In the genomic region with DNA sequence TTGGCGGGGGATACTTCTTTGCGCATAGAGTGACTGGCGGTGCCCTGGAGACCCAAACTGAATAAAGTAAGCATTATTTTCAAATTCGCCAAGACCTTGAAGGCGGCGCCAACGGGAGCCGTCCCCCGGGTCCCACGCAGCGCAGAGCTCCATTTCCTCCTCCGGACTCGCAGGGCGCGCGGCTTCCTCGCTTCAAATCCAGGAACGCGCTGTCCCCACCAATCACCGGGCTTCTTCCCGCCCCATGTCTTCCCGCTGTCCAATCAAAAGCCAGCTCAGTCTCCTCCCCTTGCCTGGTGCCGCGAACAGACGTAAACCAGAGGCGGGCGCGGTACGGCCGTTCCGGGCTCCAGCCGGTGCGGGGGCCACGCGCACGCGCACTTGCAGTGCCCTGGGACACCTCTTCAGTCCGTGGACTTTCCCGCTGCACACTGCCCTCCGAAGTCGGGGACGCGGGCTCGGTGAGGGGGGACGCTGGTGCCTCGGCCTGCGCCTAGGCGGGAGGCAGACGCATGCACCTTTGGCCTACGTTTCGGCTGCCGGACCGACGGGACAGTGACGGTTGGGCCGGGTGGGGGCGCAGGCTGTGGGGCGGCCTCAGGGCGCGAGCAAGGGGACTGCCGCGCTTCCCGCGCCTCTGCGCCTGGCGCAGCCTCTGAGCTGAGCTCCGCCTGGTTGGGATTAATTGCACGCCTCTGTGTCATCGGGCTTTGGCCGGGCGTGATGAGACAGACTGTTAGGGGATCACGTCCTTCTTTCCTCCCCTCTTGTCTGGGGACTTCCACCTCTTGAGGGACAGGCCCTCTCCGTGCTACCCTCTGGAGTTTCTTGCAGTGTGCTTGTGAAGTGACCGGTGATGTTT, we compare ENCODE assay signal across 8 cellular contexts. TPM values are rescaled to one million over a fixed set of nuclear protein-coding genes. Genes with fewer than 3 reads are reported as not detected.
DNase-seq lines count a peak whose midpoint lies in the region; ATAC-seq and TF ChIP-seq lines count a peak whose summit lies in the region.

A gene with protein sequence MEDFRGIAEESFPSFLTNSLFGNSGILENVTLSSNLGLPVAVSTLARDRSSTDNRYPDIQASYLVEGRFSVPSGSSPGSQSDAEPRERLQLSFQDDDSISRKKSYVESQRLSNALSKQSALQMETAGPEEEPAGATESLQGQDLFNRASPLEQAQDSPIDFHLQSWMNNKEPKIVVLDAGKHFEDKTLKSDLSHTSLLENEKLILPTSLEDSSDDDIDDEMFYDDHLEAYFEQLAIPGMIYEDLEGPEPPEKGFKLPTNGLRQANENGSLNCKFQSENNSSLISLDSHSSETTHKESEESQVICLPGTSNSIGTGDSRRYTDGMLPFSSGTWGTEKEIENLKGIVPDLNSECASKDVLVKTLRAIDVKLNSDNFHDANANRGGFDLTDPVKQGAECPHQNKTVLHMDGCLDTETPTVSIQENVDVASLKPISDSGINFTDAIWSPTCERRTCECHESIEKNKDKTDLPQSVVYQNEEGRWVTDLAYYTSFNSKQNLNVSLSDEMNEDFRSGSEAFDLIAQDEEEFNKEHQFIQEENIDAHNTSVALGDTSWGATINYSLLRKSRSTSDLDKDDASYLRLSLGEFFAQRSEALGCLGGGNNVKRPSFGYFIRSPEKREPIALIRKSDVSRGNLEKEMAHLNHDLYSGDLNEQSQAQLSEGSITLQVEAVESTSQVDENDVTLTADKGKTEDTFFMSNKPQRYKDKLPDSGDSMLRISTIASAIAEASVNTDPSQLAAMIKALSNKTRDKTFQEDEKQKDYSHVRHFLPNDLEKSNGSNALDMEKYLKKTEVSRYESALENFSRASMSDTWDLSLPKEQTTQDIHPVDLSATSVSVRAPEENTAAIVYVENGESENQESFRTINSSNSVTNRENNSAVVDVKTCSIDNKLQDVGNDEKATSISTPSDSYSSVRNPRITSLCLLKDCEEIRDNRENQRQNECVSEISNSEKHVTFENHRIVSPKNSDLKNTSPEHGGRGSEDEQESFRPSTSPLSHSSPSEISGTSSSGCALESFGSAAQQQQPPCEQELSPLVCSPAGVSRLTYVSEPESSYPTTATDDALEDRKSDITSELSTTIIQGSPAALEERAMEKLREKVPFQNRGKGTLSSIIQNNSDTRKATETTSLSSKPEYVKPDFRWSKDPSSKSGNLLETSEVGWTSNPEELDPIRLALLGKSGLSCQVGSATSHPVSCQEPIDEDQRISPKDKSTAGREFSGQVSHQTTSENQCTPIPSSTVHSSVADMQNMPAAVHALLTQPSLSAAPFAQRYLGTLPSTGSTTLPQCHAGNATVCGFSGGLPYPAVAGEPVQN (N-terminal part only) (plus strand): TSS at position 386 of the 862 bp plus-strand sequence. CDS start 8,063 bp downstream, outside the sequence.

- CTCF ChIA-PET in activated B cell treated with CpG ODN at 0.5 μM for 24 hours (lab: Charles Lee), result interaction anchor here (0.6 to 2.2 kb wide), 3 partner anchors 20 to 168 kb away, joined by 3 to 9 read pairs (median 3); a partner anchor contains a TSS

- H3K36me3 Mint-ChIP-seq in activated B cell treated with CpG ODN at 0.5 μM for 24 hours (ENCODE audit: low read depth), result peaks cover 18% of the 10 kb centered on the region

- peak within 1 kb of the TSS; percentile 70 to 96 (median 92) for H3K27ac ChIP-seq in spleen

- H3K4me3 ChIP-seq in spleen, result peak within 1 kb of the TSS; percentile 73 to 99 (median 97)

- POLR2A ChIA-PET in activated B cell treated with CpG ODN at 0.5 μM for 24 hours (lab: Charles Lee), result interaction anchor here (0.6 to 2.9 kb wide), 24 partner anchors 13 to 1083 kb away, joined by 3 to 41 read pairs (median 4); a partner anchor contains a TSS

- H3K4me1 ChIP-seq in spleen, result peaks cover 11 to 53% (median 27%) of the 10 kb centered on the region in 6 donors

- no peaks in the 10 kb centered on the region for H3K27me3 ChIP-seq in spleen (replicated peaks in 1 of 7)

- WGBS in spleen, 5 donors, result 0% methylated on average over 12 to 74 of the region's 74 CpGs

- no peaks in the 10 kb centered on the region for H3K9me3 ChIP-seq in spleen

- peak; percentile 79 for ATAC-seq in HG03196 (IDR thresholded peaks at IDR 0.05; ENCODE audit: unreplicated experiment)
- peak; percentile 96 for ATAC-seq in activated B cell treated with CpG ODN at 0.5 μM for 24 hours (ENCODE audit: low read depth)

- peak within 1 kb of the TSS; percentile 93 for H3K4me3 Mint-ChIP-seq in activated B cell treated with CpG ODN at 0.5 μM for 24 hours

- in situ Hi-C loops in GM18951 (cut with MboI; ENCODE audit: low sequenced_read_pairs, unreplicated experiment), result no loop called here

- TF ChIP-seq CTCF in activated B cell treated with CpG ODN at 0.5 μM for 24 hours (IDR thresholded peaks at IDR 0.05) (no peak), spleen (IDR thresholded peaks at IDR 0.05 in 8 of 11, conservative IDR thresholded peaks at IDR 0.05 in 3 of 11) (peak in 4 of 11 experiments; percentile 5 to 15 (median 14))

- no peaks in the 10 kb centered on the region for H3K27me3 Mint-ChIP-seq in activated B cell treated with CpG ODN at 0.5 μM for 24 hours

- peaks cover 32% of the 10 kb centered on the region for H3K4me1 Mint-ChIP-seq in activated B cell treated with CpG ODN at 0.5 μM for 24 hours

- intact Hi-C loops in activated B cell treated with CpG ODN at 0.5 μM for 24 hours (cut with micrococcal nuclease) (loop anchor here (1.0 to 5.0 kb wide), 11 partner anchors 44 to 1140 kb away; a partner anchor contains a TSS), spleen (cut with DNase I; ENCODE audit: low total_unique reads) (no loop called here)

- TF ChIP-seq POLR2A in GM18951 (IDR thresholded peaks at IDR 0.05; ENCODE audit: extremely low read depth, insufficient read depth, insufficient read length), result peak; percentile 97
- TF ChIP-seq POLR2A in spleen (IDR thresholded peaks at IDR 0.05), result peak in 2 of 3 donors; percentile 56 to 71

- no peaks in the 10 kb centered on the region for H3K9me3 Mint-ChIP-seq in activated B cell treated with CpG ODN at 0.5 μM for 24 hours

- H3K27ac Mint-ChIP-seq in activated B cell treated with CpG ODN at 0.5 μM for 24 hours, result peak within 1 kb of the TSS; percentile 94

- peaks cover 0 to 9% (median 0%) of the 10 kb centered on the region in 6 donors for H3K36me3 ChIP-seq in spleen

- DNase-seq in AG08396 (ENCODE audit: low spot score) (peak; percentile 99), NCI-H345 (lab: John Stamatoyannopoulos, UW) (peak; percentile 99), activated B cell treated with CpG ODN at 0.5 μM for 24 hours (peak; percentile 93), inferior parietal cortex (ENCODE audit: extremely low spot score) (peak; percentile 97), spleen (peak; percentile 98)
- peak; percentile 98 for DNase-seq in central memory CD4-positive, alpha-beta T cell

RNA-seq across cellular contexts. Expression of the gene that starts here (rescaled TPM):
- total RNA-seq in activated B cell treated with CpG ODN at 0.5 μM for 24 hours, result 33.6 and 34.2 TPM in 2 replicates
- total RNA-seq in spleen, result 10 to 100 TPM; 28.2 to 41.8 (median 33.4) TPM
- 10 to 100 TPM; 13.8 to 26.5 (median 14.3) TPM for polyA plus RNA-seq in spleen

Comparison
In these comparisons a context has a peak if more than half of its experiments do, and no peak if none do; other contexts are left out.
1. Peak in every context shown above with its lines: DNase-seq, ATAC-seq, H3K4me3 ChIP-seq and H3K27ac ChIP-seq.